In the genomic region with DNA sequence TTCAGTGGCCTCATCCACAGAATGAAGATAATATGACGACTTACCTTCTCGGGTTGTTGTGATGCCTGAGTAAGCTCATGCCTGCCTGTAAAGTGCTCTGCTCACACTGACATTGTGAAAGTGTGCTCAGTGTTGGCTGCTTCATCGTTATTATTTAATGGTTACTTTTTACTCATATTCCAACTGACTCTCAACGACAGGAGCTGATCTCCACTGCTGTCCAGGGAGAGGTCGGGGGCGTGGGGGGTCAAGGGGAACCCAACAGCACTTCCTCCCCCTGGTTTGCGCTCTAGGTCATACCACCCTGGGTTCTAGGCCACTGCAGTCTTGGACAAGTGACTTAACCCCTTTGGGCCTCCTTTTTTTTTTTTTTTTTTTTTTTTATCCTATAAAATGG, we compare ENCODE assay signal across 21 cellular contexts. TPM values are rescaled to one million over a fixed set of nuclear protein-coding genes. Genes with fewer than 3 reads are reported as not detected.
"Had no signal": no experiment of that assay in that cellular context is flagged by ENCODE, and none has a peak within 500 bp of the region (broad histone marks: within the 10 kb centered on the region; RNA-seq: fewer than 3 reads in every experiment).

No MANE protein-coding gene starts in this region.

- H3K27ac Mint-ChIP-seq: activated CD8-positive, alpha-beta T cell treated with anti-CD3 and anti-CD28 coated beads for 36 hours; activated naive CD4-positive, alpha-beta T cell treated with anti-CD3 and anti-CD28 coated beads, Interleukin-2, amount 50 U/mL, for 24 hours; brain; immature natural killer cell; nephron progenitor cell; T-helper 1 cell treated with Interleukin-12 subunit alpha and Interleukin-12 subunit beta and Interleukin-4 antibody, amounts not matched to agents 30 μg/mL and 1 μg/mL, for 36 hours had no signal

- H3K4me1 Mint-ChIP-seq: activated naive CD4-positive, alpha-beta T cell treated with anti-CD3 and anti-CD28 coated beads, Interleukin-2, amount 50 U/mL, for 24 hours; immature natural killer cell had no signal

- H3K9me3 Mint-ChIP-seq: activated CD8-positive, alpha-beta T cell treated with anti-CD3 and anti-CD28 coated beads for 36 hours; activated naive CD4-positive, alpha-beta T cell treated with anti-CD3 and anti-CD28 coated beads, Interleukin-2, amount 50 U/mL, for 24 hours; activated T-cell treated with anti-CD3 and anti-CD28 coated beads, Interleukin-2, amount 50 U/mL, for 4 hours; brain; immature natural killer cell; nephron progenitor cell; T-helper 1 cell treated with Interleukin-12 subunit alpha and Interleukin-12 subunit beta and Interleukin-4 antibody, amounts not matched to agents 30 μg/mL and 1 μg/mL, for 36 hours had no signal

- H3K27ac ChIP-seq: hepatocyte, right lobe of liver, tibial artery had no signal

- H3K4me3 Mint-ChIP-seq: activated CD8-positive, alpha-beta T cell treated with anti-CD3 and anti-CD28 coated beads for 36 hours; activated naive CD4-positive, alpha-beta T cell treated with anti-CD3 and anti-CD28 coated beads, Interleukin-2, amount 50 U/mL, for 24 hours; activated T-cell treated with anti-CD3 and anti-CD28 coated beads, Interleukin-2, amount 50 U/mL, for 4 hours; brain; immature natural killer cell; nephron progenitor cell; T-helper 1 cell treated with Interleukin-12 subunit alpha and Interleukin-12 subunit beta and Interleukin-4 antibody, amounts not matched to agents 30 μg/mL and 1 μg/mL, for 36 hours had no signal

- ATAC-seq: activated CD8-positive, alpha-beta T cell treated with anti-CD3 and anti-CD28 coated beads for 36 hours; activated T-cell treated with anti-CD3 and anti-CD28 coated beads, Interleukin-2, amount 50 U/mL, for 4 hours; right lobe of liver had no signal

- H3K27me3 Mint-ChIP-seq: activated CD8-positive, alpha-beta T cell treated with anti-CD3 and anti-CD28 coated beads for 36 hours; activated naive CD4-positive, alpha-beta T cell treated with anti-CD3 and anti-CD28 coated beads, Interleukin-2, amount 50 U/mL, for 24 hours had no signal

- FAIRE-seq: endothelial cell of umbilical vein had no signal

- DNase-seq: activated CD4-positive, alpha-beta T cell treated with anti-CD3 and anti-CD28 coated beads for 48 hours; activated CD8-positive, alpha-beta T cell treated with anti-CD3 and anti-CD28 coated beads for 36 hours; activated T-cell treated with anti-CD3 and anti-CD28 coated beads, Interleukin-2, amount 50 U/mL, for 4 hours; caudate nucleus; effector memory CD4-positive, alpha-beta T cell; foreskin melanocyte; immature natural killer cell; kidney glomerular epithelial cell; left ventricle myocardium inferior; midbrain; nephron progenitor cell; stimulated activated CD4-positive, alpha-beta T cell treated with anti-CD3 and anti-CD28 coated beads, Interleukin-4, amount 100 ng/mL, for 1 hour; stimulated activated naive CD4-positive, alpha-beta T cell; substantia nigra had no signal

- H3K4me3 ChIP-seq: hepatocyte, left ventricle myocardium inferior, right lobe of liver, tibial artery had no signal

RNA-seq across cellular contexts. Expression of gene ANGPTL2, which starts 52.9 kb away (rescaled TPM):
- total RNA-seq: activated CD8-positive, alpha-beta T cell treated with anti-CD3 and anti-CD28 coated beads for 36 hours had no signal
